ENCODE assay signal across 9 cellular contexts in the genomic region with DNA sequence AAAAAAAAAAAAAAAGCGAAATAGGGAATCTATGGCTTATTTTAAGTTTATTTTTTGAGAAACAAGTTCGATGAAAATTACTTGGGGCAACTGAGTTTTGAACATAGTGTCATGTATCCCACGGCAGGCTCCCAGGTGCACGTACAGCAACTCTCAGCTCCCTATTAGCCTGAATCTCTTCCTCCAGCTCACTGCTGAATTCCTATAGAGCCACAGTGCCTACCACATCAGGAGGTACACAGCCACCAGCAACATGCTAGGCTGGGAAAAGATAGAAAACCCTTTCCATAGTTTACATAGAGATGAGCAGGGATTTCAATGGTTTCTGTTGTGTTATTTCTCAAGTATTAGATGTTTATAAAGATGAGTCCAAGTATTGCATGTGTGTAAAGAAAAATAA.
"Had no signal": no experiment of that assay in that cellular context is flagged by ENCODE, and none has a peak within 500 bp of the region (broad histone marks: within the 10 kb centered on the region; RNA-seq: fewer than 3 reads in every experiment).

No MANE protein-coding gene starts in this region.

- FAIRE-seq: HepG2, HTR-8/SVneo had no signal

- H3K27ac ChIP-seq: KMS-11 had no signal

- H3K4me2 ChIP-seq: KMS-11 had no signal

- H3K4me3 Mint-ChIP-seq: H9, IgD-negative memory B cell had no signal

- H3K36me3 Mint-ChIP-seq: IgD-negative memory B cell had no signal

- H3K9ac ChIP-seq: KMS-11 had no signal

- H3K27ac Mint-ChIP-seq: IgD-negative memory B cell had no signal

- ATAC-seq: HepG2 had no signal

- DNase-seq: GOT3, H9, HCEC 1CT, Karpas-422, KBM-7 had no signal

- H3K4me1 Mint-ChIP-seq: IgD-negative memory B cell had no signal
